ENCODE assay signal across 8 cellular contexts in the genomic region with DNA sequence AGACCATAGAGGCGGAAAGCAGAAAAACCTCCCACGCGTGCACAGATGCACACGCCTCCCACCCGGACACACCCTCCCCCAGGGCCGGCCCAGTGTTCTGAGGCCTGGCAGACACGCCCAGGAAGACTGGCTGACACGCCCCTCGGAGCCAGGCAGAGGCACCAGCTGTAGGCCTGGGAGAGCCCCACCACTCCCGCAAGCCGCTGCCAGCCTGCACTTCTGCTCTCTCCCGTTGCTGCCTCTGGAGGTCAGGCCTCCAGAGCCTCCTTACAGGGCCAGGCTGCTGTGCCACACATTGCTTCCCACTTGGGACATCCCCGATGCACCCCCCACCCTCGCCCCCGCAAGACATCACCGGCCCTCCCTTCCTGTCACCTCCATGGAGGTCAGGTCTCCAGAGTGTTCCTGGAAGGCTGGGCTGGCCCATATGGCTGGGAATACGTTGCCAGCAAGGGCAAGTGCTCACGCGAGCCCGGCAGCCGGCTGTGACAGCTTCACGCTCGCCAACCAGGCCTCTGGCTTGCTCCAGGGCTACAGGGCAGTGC. TPM values are rescaled to one million over a fixed set of nuclear protein-coding genes. Genes with fewer than 3 reads are reported as not detected.
DNase-seq lines count a peak whose midpoint lies in the region; ATAC-seq and TF ChIP-seq lines count a peak whose summit lies in the region.

No MANE protein-coding gene starts in this region.

- no peak overlapping the region for H3K9ac ChIP-seq in fibroblast of lung (ENCODE audit: insufficient read depth, low read length)
- no peak overlapping the region for H3K9ac ChIP-seq in mesendoderm (ENCODE audit: low read length)

- H3K79me2 ChIP-seq in fibroblast of lung (ENCODE audit: control insufficient read depth, insufficient read depth, low read length) (no peaks in the 10 kb centered on the region), mesendoderm (ENCODE audit: control insufficient read depth, insufficient read depth, low read length) (no peaks in the 10 kb centered on the region)

- H3K4me3 ChIP-seq in fibroblast of lung (replicated peaks in 1 of 4; ENCODE audit: control extremely low read depth in 1 of 4, insufficient read depth in 1 of 4, low read depth in 3 of 4, low read length in 4 of 4) (no peak overlapping the region), sigmoid colon (no peak overlapping the region), mesendoderm (ENCODE audit: low read length) (no peak overlapping the region)

- DNase-seq in DMS 273 treated with DMSO at 0.1 percent for 48 hours (lab: John Stamatoyannopoulos, UW) (peak; percentile 80), NCI-H510A (lab: John Stamatoyannopoulos, UW) (peak; percentile 95), fibroblast of lung (ENCODE audit: low read depth in 2 of 2) (peak; percentile 6 to 8), sigmoid colon (peak; percentile 83), mesendoderm (no peak)
- DNase-seq in activated CD4-positive, alpha-beta memory T cell treated with anti-CD3 and anti-CD28 coated beads, Interleukin-2, amount 10 ng/mL, durations not matched to agents 7 days and 5 days = peak; percentile 58

- H4K20me1 ChIP-seq in fibroblast of lung (ENCODE audit: control insufficient read depth, extremely low read depth, insufficient read depth, low read length) = no peaks in the 10 kb centered on the region

- H3K4me2 ChIP-seq in fibroblast of lung (ENCODE audit: extremely low read depth, insufficient read depth, low read length) (no peak overlapping the region), mesendoderm (ENCODE audit: low read length) (no peak overlapping the region)

- no peak overlapping the region for H2AK5ac ChIP-seq in mesendoderm (ENCODE audit: low read length)

- peaks cover 4% of the 10 kb centered on the region for H3K27me3 ChIP-seq in fibroblast of lung (ENCODE audit: control insufficient read depth, insufficient read depth, low read length)
- no peaks in the 10 kb centered on the region for H3K27me3 ChIP-seq in sigmoid colon
- H3K27me3 ChIP-seq in mesendoderm (ENCODE audit: insufficient read depth, low read length, poor library complexity) = no peaks in the 10 kb centered on the region

- intact Hi-C loops in sigmoid colon (cut with DNase I) = no loop called here

- no peaks in the 10 kb centered on the region for H3K36me3 Mint-ChIP-seq in activated CD4-positive, alpha-beta memory T cell treated with anti-CD3 and anti-CD28 coated beads, Interleukin-2, amount 10 ng/mL, durations not matched to agents 7 days and 5 days (ENCODE audit: low read depth)

- H3K27ac ChIP-seq in fibroblast of lung (ENCODE audit: insufficient read depth, low read length) (no peak overlapping the region), sigmoid colon (peak overlapping the region in 3 of 4 donors; percentile 67 to 81 (median 69)), mesendoderm (ENCODE audit: low read depth, low read length) (no peak overlapping the region)

- TF ChIP-seq POLR2A in sigmoid colon (IDR thresholded peaks at IDR 0.05) = peak in 1 of 2 donors; percentile 41

- TF ChIP-seq EP300 in sigmoid colon (IDR thresholded peaks at IDR 0.05) = no peak

- 5 to 29% methylated on average over 23 of the region's 23 CpGs for WGBS in sigmoid colon, 2 donors
- WGBS in mesendoderm (ENCODE audit: extremely low coverage, insufficient coverage, low lambda C conversion rate) = no CpG with 5 or more reads among the region's 23 CpGs

- no peak for TF ChIP-seq CTCF in fibroblast of lung (conservative IDR thresholded peaks at IDR 0.05 in 1 of 2, IDR thresholded peaks at IDR 0.05 in 1 of 2; ENCODE audit: low read depth in 1 of 2, low read length in 2 of 2)
- no peak for TF ChIP-seq CTCF in sigmoid colon (IDR thresholded peaks at IDR 0.05)

- no peak overlapping the region for H3K27ac Mint-ChIP-seq in activated CD4-positive, alpha-beta memory T cell treated with anti-CD3 and anti-CD28 coated beads, Interleukin-2, amount 10 ng/mL, durations not matched to agents 7 days and 5 days

- no peak overlapping the region for H3K18ac ChIP-seq in mesendoderm (ENCODE audit: low read length)

- peaks cover 2% of the 10 kb centered on the region for H3K27me3 Mint-ChIP-seq in activated CD4-positive, alpha-beta memory T cell treated with anti-CD3 and anti-CD28 coated beads, Interleukin-2, amount 10 ng/mL, durations not matched to agents 7 days and 5 days

- CTCF ChIA-PET in activated CD4-positive, alpha-beta memory T cell treated with anti-CD3 and anti-CD28 coated beads, Interleukin-2, amount 10 ng/mL, durations not matched to agents 7 days and 5 days (lab: Charles Lee) = no interaction called here

- no peak overlapping the region for H4K5ac ChIP-seq in mesendoderm (ENCODE audit: low read length)

- H2BK15ac ChIP-seq in mesendoderm (replicated peaks; ENCODE audit: low read depth) = no peak overlapping the region

- H2BK5ac ChIP-seq in mesendoderm (ENCODE audit: low read length) = no peak overlapping the region

- H3K4ac ChIP-seq in mesendoderm (ENCODE audit: low read depth, low read length) = no peak overlapping the region

- no peak overlapping the region for H4K8ac ChIP-seq in mesendoderm (ENCODE audit: low read depth, low read length)

- H3K4me1 Mint-ChIP-seq in activated CD4-positive, alpha-beta memory T cell treated with anti-CD3 and anti-CD28 coated beads, Interleukin-2, amount 10 ng/mL, durations not matched to agents 7 days and 5 days = peaks cover 3% of the 10 kb centered on the region

- no peaks in the 10 kb centered on the region for H3K36me3 ChIP-seq in fibroblast of lung (ENCODE audit: control insufficient read depth, insufficient read depth, low read length)
- peaks cover 0 to 13% (median 0%) of the 10 kb centered on the region in 4 donors for H3K36me3 ChIP-seq in sigmoid colon
- no peaks in the 10 kb centered on the region for H3K36me3 ChIP-seq in mesendoderm (ENCODE audit: control insufficient read depth, insufficient read depth, low read length)

- H3K9me3 ChIP-seq in fibroblast of lung (ENCODE audit: control insufficient read depth, insufficient read depth, low read depth, low read length) = no peaks in the 10 kb centered on the region
- no peaks in the 10 kb centered on the region for H3K9me3 ChIP-seq in sigmoid colon

- ATAC-seq in HG03457 (IDR thresholded peaks at IDR 0.05; ENCODE audit: unreplicated experiment) = no peak
- no peak for ATAC-seq in HG02885 (IDR thresholded peaks at IDR 0.05; ENCODE audit: poor library complexity, unreplicated experiment)

- H3K79me1 ChIP-seq in mesendoderm (ENCODE audit: low read length) = no peaks in the 10 kb centered on the region

- no peak overlapping the region for H2AFZ ChIP-seq in fibroblast of lung (ENCODE audit: low read length)

- H3K23ac ChIP-seq in mesendoderm (ENCODE audit: low read length) = no peak overlapping the region

- POLR2A ChIA-PET in activated CD4-positive, alpha-beta memory T cell treated with anti-CD3 and anti-CD28 coated beads, Interleukin-2, amount 10 ng/mL, durations not matched to agents 7 days and 5 days (lab: Charles Lee) = no interaction called here

- H3K9me3 Mint-ChIP-seq in activated CD4-positive, alpha-beta memory T cell treated with anti-CD3 and anti-CD28 coated beads, Interleukin-2, amount 10 ng/mL, durations not matched to agents 7 days and 5 days = no peaks in the 10 kb centered on the region

- no peak overlapping the region for H3K4me3 Mint-ChIP-seq in activated CD4-positive, alpha-beta memory T cell treated with anti-CD3 and anti-CD28 coated beads, Interleukin-2, amount 10 ng/mL, durations not matched to agents 7 days and 5 days

- H2BK120ac ChIP-seq in mesendoderm (ENCODE audit: low read depth, low read length) = no peak overlapping the region

- no peak overlapping the region for H3K56ac ChIP-seq in mesendoderm (ENCODE audit: low read length)

- H3K4me1 ChIP-seq in fibroblast of lung (ENCODE audit: control insufficient read depth, extremely low read depth, insufficient read depth, low read length) (no peaks in the 10 kb centered on the region), sigmoid colon (peaks cover 0 to 54% (median 43%) of the 10 kb centered on the region in 4 donors), mesendoderm (ENCODE audit: control insufficient read depth, low read depth, low read length) (peaks cover 3% of the 10 kb centered on the region)

RNA-seq across cellular contexts. Expression of a gene that starts 40.4 kb away (rescaled TPM):
- total RNA-seq in activated CD4-positive, alpha-beta memory T cell treated with anti-CD3 and anti-CD28 coated beads, Interleukin-2, amount 10 ng/mL, durations not matched to agents 7 days and 5 days = 1 to 10 TPM; 8.1 to 9.0 TPM
- total RNA-seq in fibroblast of lung (0.50 TPM in 1 of 2 replicates, not detected in the other), sigmoid colon (10 to 100 TPM; 12.7 to 47.9 (median 32.3) TPM)
- polyA plus RNA-seq in fibroblast of lung (0.08 and 0.34 TPM in 2 replicates), sigmoid colon (10 to 100 TPM in 1 of 3 donors, 1 to 10 TPM in 2; 4.2 to 23.6 (median 9.2) TPM)
- polyA plus RNA-seq in fibroblast of lung (2012) = 0.13 and 0.15 TPM in 2 replicates
- 0.19 and 0.27 TPM in 2 replicates for polyA minus RNA-seq in fibroblast of lung (ENCODE audit: low replicate concordance)
- polyA plus RNA-seq in mesendoderm (2013, experiment 1 of 2) = 4.4 TPM
- 5.1 TPM for polyA plus RNA-seq in mesendoderm (2013, experiment 2 of 2)

Comparison
In these comparisons a context has a peak if more than half of its experiments do, and no peak if none do; other contexts are left out.
1. H3K27ac ChIP-seq: peak in sigmoid colon (3 of 4); none in fibroblast of lung (single experiment) and mesendoderm (single experiment).